Comparison of ENCODE assay signal across 16 cellular contexts in the genomic region with DNA sequence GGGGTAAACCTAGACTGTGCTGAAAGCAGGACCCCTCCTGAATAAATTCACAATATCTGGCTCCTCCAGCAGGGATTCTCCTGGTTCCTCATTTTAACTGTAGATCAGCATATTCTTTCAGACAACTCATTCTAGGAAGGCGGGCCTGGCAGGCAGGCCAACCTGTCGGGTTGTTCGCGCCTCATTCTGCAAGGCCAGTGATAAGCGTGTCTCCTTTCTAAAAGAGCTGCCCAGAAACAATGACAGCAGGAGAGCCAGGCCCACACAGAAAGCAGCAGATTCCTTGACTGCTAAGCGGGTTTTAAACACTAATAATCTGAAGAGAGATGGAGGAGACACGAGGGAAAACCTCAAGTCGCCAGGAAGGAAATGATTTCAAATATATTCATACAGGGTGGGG.
DNase-seq lines count a peak whose midpoint lies in the region; ATAC-seq and TF ChIP-seq lines count a peak whose summit lies in the region.
"Had no signal": no experiment of that assay in that cellular context is flagged by ENCODE, and none has a peak within 500 bp of the region (broad histone marks: within the 10 kb centered on the region; RNA-seq: fewer than 3 reads in every experiment).

No MANE protein-coding gene starts in this region.

- no peak overlapping the region for H3K4me3 ChIP-seq in left ventricle myocardium inferior
- H3K4me3 ChIP-seq in aorta (ENCODE audit: low read length in 2 of 2), result no peak overlapping the region
- H3K4me3 ChIP-seq: gastrocnemius medialis, GM12878, suprapubic skin had no signal

- no peaks in the 10 kb centered on the region for H3K9me3 ChIP-seq in left ventricle myocardium inferior (replicated peaks)
- no peaks in the 10 kb centered on the region for H3K9me3 ChIP-seq in aorta (ENCODE audit: control insufficient read depth, low read length)
- H3K9me3 ChIP-seq: gastrocnemius medialis, suprapubic skin had no signal

- H3K27ac Mint-ChIP-seq in dendritic cell treated with granulocyte-macrophage colony-stimulating factor and Interleukin-4, amounts not matched to agents 40 ng/mL and 50 ng/mL, for 4 days, result peak overlapping the region; percentile 71
- H3K27ac Mint-ChIP-seq: WTC11 had no signal

- peaks cover 2% of the 10 kb centered on the region for H3K27me3 Mint-ChIP-seq in dendritic cell treated with granulocyte-macrophage colony-stimulating factor and Interleukin-4, amounts not matched to agents 40 ng/mL and 50 ng/mL, for 4 days

- peak; percentile 57 for ATAC-seq in Right ventricle myocardium inferior
- ATAC-seq in aorta (ENCODE audit: low FRiP score), result peak; percentile 20
- no peak for ATAC-seq in HG03565 (IDR thresholded peaks at IDR 0.05; ENCODE audit: unreplicated experiment)
- ATAC-seq: gastrocnemius medialis, GM12878, SK-N-SH treated with all-trans-retinoic acid at 6 μM for 48 hours, WTC11 had no signal

- H3K4me3 Mint-ChIP-seq in dendritic cell treated with granulocyte-macrophage colony-stimulating factor and Interleukin-4, amounts not matched to agents 40 ng/mL and 50 ng/mL, for 4 days, result peak overlapping the region; percentile 31
- H3K4me3 Mint-ChIP-seq: WTC11 had no signal

- WGBS in aorta, 2 donors, result 52 to 67% methylated on average over 8 of the region's 8 CpGs

- intact Hi-C loops in Right ventricle myocardium inferior (cut with DNase I), result no loop called here
- intact Hi-C loops in left ventricle myocardium inferior (cut with micrococcal nuclease), result no loop called here
- intact Hi-C loops in dendritic cell treated with granulocyte-macrophage colony-stimulating factor and Interleukin-4, amounts not matched to agents 40 ng/mL and 50 ng/mL, for 4 days (cut with micrococcal nuclease), result loop anchor here (10.0 kb wide), 2 partner anchors 154 to 386 kb away; a partner anchor contains a TSS
- intact Hi-C loops in aorta (cut with DNase I), result no loop called here

- H3K36me3 Mint-ChIP-seq in dendritic cell treated with granulocyte-macrophage colony-stimulating factor and Interleukin-4, amounts not matched to agents 40 ng/mL and 50 ng/mL, for 4 days (ENCODE audit: low read depth), result no peaks in the 10 kb centered on the region

- H3K4me1 Mint-ChIP-seq in dendritic cell treated with granulocyte-macrophage colony-stimulating factor and Interleukin-4, amounts not matched to agents 40 ng/mL and 50 ng/mL, for 4 days (ENCODE audit: low read depth), result peaks cover 27% of the 10 kb centered on the region

- no peak for TF ChIP-seq CTCF in left ventricle myocardium inferior (IDR thresholded peaks at IDR 0.05; ENCODE audit: borderline replicate concordance)

- H3K27ac ChIP-seq in left ventricle myocardium inferior (replicated peaks) (no peak overlapping the region), aorta (ENCODE audit: low read depth in 1 of 2, low read length in 2 of 2) (no peak overlapping the region)
- H3K27ac ChIP-seq: gastrocnemius medialis, suprapubic skin had no signal

- H3K9me3 Mint-ChIP-seq in dendritic cell treated with granulocyte-macrophage colony-stimulating factor and Interleukin-4, amounts not matched to agents 40 ng/mL and 50 ng/mL, for 4 days, result no peaks in the 10 kb centered on the region
- H3K9me3 Mint-ChIP-seq: WTC11 had no signal

- H3K27me3 ChIP-seq in left ventricle myocardium inferior (ENCODE audit: low read depth), result no peaks in the 10 kb centered on the region
- H3K27me3 ChIP-seq in aorta (ENCODE audit: control insufficient read depth in 1 of 2, insufficient read depth in 2 of 2, low read length in 1 of 2), result no peaks in the 10 kb centered on the region
- H3K27me3 ChIP-seq: gastrocnemius medialis, suprapubic skin had no signal

- DNase-seq in Right ventricle myocardium inferior (ENCODE audit: missing footprints) (no peak), left ventricle myocardium inferior (no peak), left kidney (ENCODE audit: low read depth, low spot score) (peak; percentile 62), aorta (no peak), NCI-H146 treated with DMSO at 0.1 percent for 48 hours (lab: John Stamatoyannopoulos, UW; ENCODE audit: unreplicated experiment) (no peak), NCI-H1930 (lab: John Stamatoyannopoulos, UW) (no peak)
- DNase-seq: effector memory CD4-positive, alpha-beta T cell; gastrocnemius medialis; NCI-H1417; NCI-H2227 treated with DMSO at 0.1 percent for 48 hours had no signal

- peaks cover 12% of the 10 kb centered on the region for H3K4me1 ChIP-seq in left ventricle myocardium inferior
- no peaks in the 10 kb centered on the region for H3K4me1 ChIP-seq in aorta (ENCODE audit: control insufficient read depth in 1 of 2, insufficient read depth in 2 of 2, low read length in 2 of 2)
- H3K4me1 ChIP-seq: suprapubic skin had no signal

- no peaks in the 10 kb centered on the region for H3K36me3 ChIP-seq in left ventricle myocardium inferior
- H3K36me3 ChIP-seq in aorta (ENCODE audit: control insufficient read depth in 1 of 2, insufficient read depth in 2 of 2, low read length in 1 of 2), result no peaks in the 10 kb centered on the region
- H3K36me3 ChIP-seq: gastrocnemius medialis, suprapubic skin had no signal
